ENCODE assay signal across 21 cellular contexts in the genomic region with DNA sequence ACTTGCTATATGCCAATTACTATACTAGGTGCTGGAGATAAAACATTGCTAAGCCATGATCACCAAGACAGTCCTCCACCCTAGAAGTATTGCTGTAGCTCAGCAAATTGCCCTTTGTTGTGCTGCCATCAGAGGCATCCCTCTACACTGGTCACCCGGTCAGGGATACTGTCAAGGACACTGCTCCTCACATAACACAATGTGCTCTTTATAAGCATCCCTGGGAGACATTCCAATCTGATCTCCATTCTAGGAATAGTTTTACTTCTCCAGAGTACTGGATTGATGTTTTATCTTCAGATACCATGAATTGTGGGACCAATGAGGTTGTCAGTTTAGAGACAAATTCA. TPM values are rescaled to one million over a fixed set of nuclear protein-coding genes. Genes with fewer than 3 reads are reported as not detected.
DNase-seq lines count a peak whose midpoint lies in the region; ATAC-seq and TF ChIP-seq lines count a peak whose summit lies in the region.
"Had no signal": no experiment of that assay in that cellular context is flagged by ENCODE, and none has a peak within 500 bp of the region (broad histone marks: within the 10 kb centered on the region; RNA-seq: fewer than 3 reads in every experiment).

No MANE protein-coding gene starts in this region.

- ATAC-seq in left ventricle myocardium superior = peak; percentile 27
- ATAC-seq in omental fat pad (ENCODE audit: low FRiP score) = no peak
- ATAC-seq in HG03457 (IDR thresholded peaks at IDR 0.05; ENCODE audit: unreplicated experiment) = no peak

- in situ Hi-C loops in SK-MEL-5 (cut with HindIII; ENCODE audit: low pct_unique_long_range_greater_than_20kb, low sequenced_read_pairs) = no loop called here

- intact Hi-C loops in left ventricle myocardium superior (cut with micrococcal nuclease) = no loop called here
- intact Hi-C loops in cardiac septum (cut with DNase I) = no loop called here

- DNase-seq in left ventricle myocardium superior = no peak
- no peak for DNase-seq in cardiac septum (ENCODE audit: low spot score)
- DNase-seq in SK-MEL-5 (ENCODE audit: low read depth, low spot score) = peak; percentile 19
- peak; percentile 9 for DNase-seq in iPS-NIHi11 (ENCODE audit: low spot score)
- DNase-seq in omental fat pad (ENCODE audit: low spot score) = no peak
- no peak for DNase-seq in SIG-M5 (lab: John Stamatoyannopoulos, UW)
- no peak for DNase-seq in KG1 (lab: John Stamatoyannopoulos, UW)
- DNase-seq: 8988T; AML-193; CD8-positive, alpha-beta memory T cell; EL; GF-D8; MV-4-11; NCI-H1105 treated with DMSO at 0.1 percent for 48 hours; NCI-H2029 treated with DMSO at 0.1 percent for 48 hours; NCI-H226; NCI-H510A treated with DMSO at 0.1 percent for 48 hours; NCI-H748 treated with DMSO at 0.1 percent for 48 hours; Peyer's patch; SJCRH30 had no signal

- TF ChIP-seq CTCF in omental fat pad (IDR thresholded peaks at IDR 0.05) = no peak

RNA-seq across cellular contexts. Expression of a gene that starts 10.4 kb away (rescaled TPM):
- total RNA-seq in left ventricle myocardium superior (90.9 TPM), cardiac septum (87.6 TPM), omental fat pad (100 to 1,000 TPM in 3 of 4 donors, 10 to 100 TPM in 1; 94.6 to 269 (median 151) TPM)
- 138 and 152 TPM in 2 replicates for total RNA-seq in SK-MEL-5 (2014; rRNA removed; shearing (Covaris generic))
- polyA plus RNA-seq in SK-MEL-5 (2015; cell fraction: cytosol; rRNA removed) = 163 and 176 TPM in 2 replicates
- polyA plus RNA-seq in SK-MEL-5 (2015; cell fraction: nucleus; rRNA removed) = 59.2 and 62.9 TPM in 2 replicates

RNA-seq across cellular contexts. Expression of a gene that starts 13.2 kb away (rescaled TPM):
- 12.0 TPM for total RNA-seq in left ventricle myocardium superior
- total RNA-seq in cardiac septum = 18.7 TPM
- total RNA-seq in SK-MEL-5 (2014; rRNA removed; shearing (Covaris generic)) = 38.2 and 39.0 TPM in 2 replicates
- 33.7 TPM in 2 replicates for polyA plus RNA-seq in SK-MEL-5 (2015; cell fraction: cytosol; rRNA removed)
- 52.4 and 55.5 TPM in 2 replicates for polyA plus RNA-seq in SK-MEL-5 (2015; cell fraction: nucleus; rRNA removed)
- total RNA-seq in omental fat pad = 10 to 100 TPM; 16.6 to 24.6 (median 21.4) TPM

Comparison
In these comparisons a context has a peak if more than half of its experiments do, and no peak if none do; other contexts are left out.
1. DNase-seq: peak in SK-MEL-5 (single experiment) and iPS-NIHi11 (single experiment); none in left ventricle myocardium superior (single experiment), cardiac septum (single experiment), omental fat pad (single experiment), SIG-M5 (single experiment) and KG1 (single experiment).